ENCODE assay signal across 8 cellular contexts in genomic region chr12:54379401-54380201, GRCh38. TPM values are rescaled to one million over a fixed set of nuclear protein-coding genes. Genes with fewer than 3 reads are reported as not detected.
A peak's percentile ranks its signal among the peaks of the same experiment; 100 is the strongest.
DNase-seq lines count a peak whose midpoint lies in the region; ATAC-seq, FAIRE-seq and TF ChIP-seq lines count a peak whose summit lies in the region.

No MANE protein-coding gene starts in this region.

- FAIRE-seq in GM19239 (lab: Jason Lieb, UNC) = peak; percentile 81

- DNase-seq in AG08396 (ENCODE audit: low spot score) = peak; percentile 92
- DNase-seq in GM19239 (ENCODE audit: insufficient read length, low spot score) = peak; percentile 98
- DNase-seq in HL-60 (ENCODE audit: low read depth in 1 of 2, low spot score in 1 of 2) = peak; percentile 75 to 91
- DNase-seq in NOMO-1 treated with DMSO at 0.1 percent for 48 hours (lab: John Stamatoyannopoulos, UW; ENCODE audit: unreplicated experiment) = peak; percentile 78
- peak; percentile 93 for DNase-seq in activated T-cell treated with anti-CD3 and anti-CD28 coated beads for 1 hour (ENCODE audit: low read depth)
- peak; percentile 98 for DNase-seq in epidermal melanocyte (ENCODE audit: insufficient read length, low spot score)
- DNase-seq in mucosa of descending colon = peak; percentile 92 to 94 (median 92)
- DNase-seq in stimulated activated CD8-positive, alpha-beta memory T cell treated with anti-CD3 and anti-CD28 coated beads, Interleukin-15, amount 100 ng/mL, for 48 hours (ENCODE audit: low read depth in 2 of 2) = peak; percentile 75 to 78

- no peak overlapping the region for H3K4me3 ChIP-seq in HL-60 (replicated peaks; ENCODE audit: insufficient read depth, low read length)
- H3K4me3 ChIP-seq in mucosa of descending colon = no peak overlapping the region

- no peaks in the 10 kb centered on the region for H3K27me3 ChIP-seq in HL-60 (ENCODE audit: insufficient read depth, poor library complexity, severe bottlenecking)

- TF ChIP-seq CTCF in HL-60 (IDR thresholded peaks at IDR 0.05; ENCODE audit: insufficient read depth, low read length) (peak; percentile 100), mucosa of descending colon (IDR thresholded peaks at IDR 0.05) (peak; percentile 99)

- intact Hi-C loops in mucosa of descending colon (cut with DNase I, micrococcal nuclease) = no loop called here

- H3K27ac ChIP-seq in HL-60 (replicated peaks) = no peak overlapping the region

- H3K36me3 ChIP-seq in mucosa of descending colon (ENCODE audit: low read depth) = no peaks in the 10 kb centered on the region

- H3K4me1 ChIP-seq in mucosa of descending colon (ENCODE audit: low read depth) = peaks cover 7% of the 10 kb centered on the region

- H3K9me3 ChIP-seq in mucosa of descending colon = no peaks in the 10 kb centered on the region

- ATAC-seq in mucosa of descending colon = peak; percentile 92

RNA-seq across cellular contexts. Expression of gene ZNF385A, which starts 4.9 kb away (rescaled TPM):
- total RNA-seq in mucosa of descending colon = 10 to 100 TPM in 2 of 3 donors, 1 to 10 TPM in 1; 3.5 to 15.0 (median 10.4) TPM

RNA-seq across cellular contexts. Expression of gene GPR84, which starts 15.3 kb away (rescaled TPM):
- 1 to 10 TPM in 1 of 3 donors, under 1 TPM in 1, not detected in 1; 0.60 to 1.7 TPM for total RNA-seq in mucosa of descending colon

RNA-seq across cellular contexts. Expression of gene ITGA5, which starts 39.5 kb away (rescaled TPM):
- 100 to 1,000 TPM in 1 of 3 donors, 10 to 100 TPM in 1, 1 to 10 TPM in 1; 8.0 to 201 (median 61.8) TPM for total RNA-seq in mucosa of descending colon

RNA-seq across cellular contexts. Expression of gene COPZ1, which starts 54.7 kb away (rescaled TPM):
- total RNA-seq in mucosa of descending colon = 100 to 1,000 TPM in 2 of 3 donors, 10 to 100 TPM in 1; 84.0 to 115 (median 104) TPM
